12 cellular contexts compared by ENCODE assay signal in the genomic region with DNA sequence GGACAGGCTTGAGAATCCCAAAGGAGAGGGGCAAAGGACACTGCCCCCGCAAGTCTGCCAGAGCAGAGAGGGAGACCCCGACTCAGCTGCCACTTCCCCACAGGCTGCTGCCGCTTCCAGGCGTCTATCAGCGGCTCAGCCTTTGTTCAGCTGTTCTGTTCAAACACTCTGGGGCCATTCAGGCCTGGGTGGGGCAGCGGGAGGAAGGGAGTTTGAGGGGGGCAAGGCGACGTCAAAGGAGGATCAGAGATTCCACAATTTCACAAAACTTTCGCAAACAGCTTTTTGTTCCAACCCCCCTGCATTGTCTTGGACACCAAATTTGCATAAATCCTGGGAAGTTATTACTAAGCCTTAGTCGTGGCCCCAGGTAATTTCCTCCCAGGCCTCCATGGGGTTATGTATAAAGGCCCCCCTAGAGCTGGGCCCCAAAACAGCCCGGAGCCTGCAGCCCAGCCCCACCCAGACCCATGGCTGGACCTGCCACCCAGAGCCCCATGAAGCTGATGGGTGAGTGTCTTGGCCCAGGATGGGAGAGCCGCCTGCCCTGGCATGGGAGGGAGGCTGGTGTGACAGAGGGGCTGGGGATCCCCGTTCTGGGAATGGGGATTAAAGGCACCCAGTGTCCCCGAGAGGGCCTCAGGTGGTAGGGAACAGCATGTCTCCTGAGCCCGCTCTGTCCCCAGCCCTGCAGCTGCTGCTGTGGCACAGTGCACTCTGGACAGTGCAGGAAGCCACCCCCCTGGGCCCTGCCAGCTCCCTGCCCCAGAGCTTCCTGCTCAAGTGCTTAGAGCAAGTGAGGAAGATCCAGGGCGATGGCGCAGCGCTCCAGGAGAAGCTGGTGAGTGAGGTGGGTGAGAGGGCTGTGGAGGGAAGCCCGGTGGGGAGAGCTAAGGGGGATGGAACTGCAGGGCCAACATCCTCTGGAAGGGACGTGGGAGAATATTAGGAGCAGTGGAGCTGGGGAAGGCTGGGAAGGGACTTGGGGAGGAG. TPM values are rescaled to one million over a fixed set of nuclear protein-coding genes. Genes with fewer than 3 reads are reported as not detected.
DNase-seq lines count a peak whose midpoint lies in the region; ATAC-seq, FAIRE-seq and TF ChIP-seq lines count a peak whose summit lies in the region.
"Had no signal": no experiment of that assay in that cellular context is flagged by ENCODE, and none has a peak within 500 bp of the region (broad histone marks: within the 10 kb centered on the region; RNA-seq: fewer than 3 reads in every experiment).

A gene with protein sequence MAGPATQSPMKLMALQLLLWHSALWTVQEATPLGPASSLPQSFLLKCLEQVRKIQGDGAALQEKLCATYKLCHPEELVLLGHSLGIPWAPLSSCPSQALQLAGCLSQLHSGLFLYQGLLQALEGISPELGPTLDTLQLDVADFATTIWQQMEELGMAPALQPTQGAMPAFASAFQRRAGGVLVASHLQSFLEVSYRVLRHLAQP (plus strand): TSS at position 436 of the 993 bp plus-strand sequence. CDS start 35 bp downstream, at position 471.

- peaks cover 8% of the 10 kb centered on the region for H3K4me1 Mint-ChIP-seq in mesothelial cell of epicardium

- H3K36me3 Mint-ChIP-seq in mesothelial cell of epicardium: peaks cover 4% of the 10 kb centered on the region

- H4K20me1 ChIP-seq in endothelial cell of umbilical vein (replicated peaks; ENCODE audit: control insufficient read depth, extremely low read depth, insufficient read depth, low read length): no peaks in the 10 kb centered on the region

- no peaks in the 10 kb centered on the region for H3K9me3 ChIP-seq in endothelial cell of umbilical vein (replicated peaks; ENCODE audit: control insufficient read depth, insufficient read depth, low read length)
- H3K9me3 ChIP-seq: Caco-2 had no signal

- no peaks in the 10 kb centered on the region for H3K9me3 Mint-ChIP-seq in mesothelial cell of epicardium

- H3K27ac Mint-ChIP-seq in mesothelial cell of epicardium: no peak within 1 kb of the TSS

- POLR2A ChIA-PET in endothelial cell of umbilical vein (lab: Charles Lee): interaction anchor here (0.6 to 1.2 kb wide), 3 partner anchors 11 to 280 kb away, joined by 3 to 6 read pairs (median 5); no protein-coding TSS in a partner anchor

- peak within 1 kb of the TSS; percentile 49 for H3K4me2 ChIP-seq in endothelial cell of umbilical vein (ENCODE audit: insufficient read depth, low read length)

- H3K79me2 ChIP-seq in endothelial cell of umbilical vein (ENCODE audit: control insufficient read depth, insufficient read depth, low read length): peaks cover 18% of the 10 kb centered on the region

- no peak for FAIRE-seq in endothelial cell of umbilical vein (lab: Jason Lieb, UNC)

- intact Hi-C loops in endothelial cell of umbilical vein (cut with micrococcal nuclease): loop anchor here (10.0 kb wide), 1 partner anchor 270 kb away; a partner anchor contains a TSS

- TF ChIP-seq POLR2A in endothelial cell of umbilical vein (IDR thresholded peaks at IDR 0.05; ENCODE audit: low read depth, low read length): no peak

- CTCF ChIA-PET in endothelial cell of umbilical vein (lab: Charles Lee): interaction anchor here (1.2 to 10.7 kb wide), 13 partner anchors 11 to 152 kb away, joined by 3 to 246 read pairs (median 10); a partner anchor contains a TSS

- H3K4me3 Mint-ChIP-seq in mesothelial cell of epicardium: no peak within 1 kb of the TSS

- BruUV-seq in endothelial cell of umbilical vein (replicated peaks; lab: Mats Ljungman, UMichigan): TSS peak; percentile 43

- H3K27me3 Mint-ChIP-seq in mesothelial cell of epicardium (ENCODE audit: low read depth): no peaks in the 10 kb centered on the region

- TF ChIP-seq CTCF in endothelial cell of umbilical vein (IDR thresholded peaks at IDR 0.05; ENCODE audit: extremely low read depth in 1 of 2, insufficient read depth in 1 of 2, low read depth in 1 of 2, low read length in 2 of 2) (no peak), mesothelial cell of epicardium (IDR thresholded peaks at IDR 0.05; ENCODE audit: unreplicated experiment) (no peak)

- dilution Hi-C loops in endothelial cell of umbilical vein (cut with MboI; ENCODE audit: extremely low pct_ligation_motif_present, low sequenced_read_pairs): no loop called here

- DNase-seq in DMS153 (lab: John Stamatoyannopoulos, UW) (peak; percentile 42), NCI-H510A (lab: John Stamatoyannopoulos, UW) (peak; percentile 66), endothelial cell of umbilical vein (ENCODE audit: low read depth, low spot score) (peak; percentile 31), myocyte (ENCODE audit: low read depth) (peak; percentile 64), T-helper 1 cell (no peak), mesothelial cell of epicardium (ENCODE audit: low spot score in 2 of 2, unreplicated experiment in 2 of 2) (no peak), AML-193 (lab: John Stamatoyannopoulos, UW) (no peak)
- DNase-seq: activated naive CD4-positive, alpha-beta T cell; effector CD4-positive, alpha-beta T cell had no signal

- H3K27ac ChIP-seq in endothelial cell of umbilical vein (ENCODE audit: insufficient read depth, low read depth, low read length): peak within 1 kb of the TSS; percentile 88

- no peak for ATAC-seq in HG02970 (IDR thresholded peaks at IDR 0.05; ENCODE audit: low FRiP score, unreplicated experiment)

- no peaks in the 10 kb centered on the region for H3K27me3 ChIP-seq in endothelial cell of umbilical vein (ENCODE audit: control insufficient read depth in 2 of 2, insufficient read depth in 2 of 2, low read length in 2 of 2)

- peaks cover 0 to 3% of the 10 kb centered on the region in 2 experiments for H3K36me3 ChIP-seq in endothelial cell of umbilical vein (ENCODE audit: control insufficient read depth in 2 of 2, extremely low read depth in 1 of 2, insufficient read depth in 2 of 2, low read length in 2 of 2)

- peak within 1 kb of the TSS in 1 of 3 experiments; percentile 5 for H3K4me3 ChIP-seq in endothelial cell of umbilical vein (replicated peaks in 1 of 3; ENCODE audit: insufficient read depth in 1 of 3, low read depth in 1 of 3, low read length in 3 of 3)
- H3K4me3 ChIP-seq: skin epidermis had no signal

- peaks cover 56% of the 10 kb centered on the region for H3K4me1 ChIP-seq in endothelial cell of umbilical vein (ENCODE audit: control insufficient read depth, extremely low read depth, insufficient read depth, low read length)

- peak within 1 kb of the TSS; percentile 36 for H2AFZ ChIP-seq in endothelial cell of umbilical vein (ENCODE audit: low read depth, low read length)

- no peaks in the 10 kb centered on the region for H3K9me1 ChIP-seq in endothelial cell of umbilical vein (replicated peaks; ENCODE audit: control insufficient read depth, extremely low read depth, insufficient read depth, low read length)

- H3K9ac ChIP-seq in endothelial cell of umbilical vein (replicated peaks; ENCODE audit: extremely low read depth, insufficient read depth, low read length): peak within 1 kb of the TSS; percentile 46

TF ChIP-seq in endothelial cell of umbilical vein, 7 proteins besides CTCF, POLR2A, EP300 and RAD21:
- TF ChIP-seq POLR2AphosphoS5 (IDR thresholded peaks at IDR 0.05; ENCODE audit: insufficient read depth, low read depth, low read length) (peak; percentile 43), MYC (IDR thresholded peaks at IDR 0.05; ENCODE audit: low read depth, low read length) (no peak)
- TF ChIP-seq, protein P1, sequence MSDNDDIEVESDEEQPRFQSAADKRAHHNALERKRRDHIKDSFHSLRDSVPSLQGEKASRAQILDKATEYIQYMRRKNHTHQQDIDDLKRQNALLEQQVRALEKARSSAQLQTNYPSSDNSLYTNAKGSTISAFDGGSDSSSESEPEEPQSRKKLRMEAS (IDR thresholded peaks at IDR 0.05; ENCODE audit: insufficient read depth, insufficient read length): no peak

RNA-seq across cellular contexts. Expression of the gene that starts here (rescaled TPM):
- total RNA-seq in endothelial cell of umbilical vein (2.4 and 2.9 TPM in 2 replicates), myocyte (0.10 and 0.11 TPM in 2 replicates), mesothelial cell of epicardium (not detected in 3 replicates)
- polyA plus RNA-seq in endothelial cell of umbilical vein: 0.80 and 1.0 TPM in 2 replicates
- 0.96 and 1.5 TPM in 2 replicates for polyA plus RNA-seq in endothelial cell of umbilical vein (2011; cell fraction: cytosol; rRNA removed)
- 2.5 and 2.7 TPM in 2 replicates for polyA plus RNA-seq in endothelial cell of umbilical vein (2011; cell fraction: nucleus; rRNA removed)
- 1.6 and 3.1 TPM in 2 replicates for polyA plus RNA-seq in endothelial cell of umbilical vein (2012)
- 0.21 and 0.51 TPM in 2 replicates for polyA minus RNA-seq in endothelial cell of umbilical vein
- not detected for polyA minus RNA-seq in endothelial cell of umbilical vein (2011; cell fraction: cytosol; rRNA and poly(A)+ RNA removed)
- 0.72 and 1.8 TPM in 2 replicates for polyA minus RNA-seq in endothelial cell of umbilical vein (2011; cell fraction: nucleus; rRNA and poly(A)+ RNA removed)
- polyA plus RNA-seq in myocyte (2012): not detected
- total RNA-seq: Caco-2 had no signal

Comparison
In these comparisons a context has a peak if more than half of its experiments do, and no peak if none do; other contexts are left out.
1. Peak in DNase-seq in myocyte; RNA of the gene not detected or under 1 TPM.
2. DNase-seq: peak in DMS153 (single experiment), NCI-H510A (single experiment) and endothelial cell of umbilical vein (single experiment); none in T-helper 1 cell (0 of 5), mesothelial cell of epicardium (0 of 2) and AML-193 (0 of 2).